In the genomic region with DNA sequence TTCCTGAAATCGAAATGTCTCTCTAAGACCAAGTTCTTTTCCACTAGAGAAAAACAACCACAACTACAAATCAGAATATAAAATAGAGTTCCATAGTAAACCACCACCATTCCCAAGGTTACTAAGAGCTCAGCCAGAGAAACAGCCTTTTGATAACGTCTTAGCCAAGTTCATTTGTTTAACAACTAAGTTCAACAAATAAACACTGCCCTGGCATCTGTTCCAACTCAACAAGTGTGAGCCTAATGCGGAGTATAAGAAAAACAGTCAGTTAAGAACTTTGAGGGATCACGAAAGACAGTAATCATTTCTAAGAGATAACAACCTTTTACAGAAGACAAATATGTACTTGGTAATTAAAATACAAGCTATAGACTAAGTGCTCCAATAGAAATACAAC, we compare ENCODE assay signal across 13 cellular contexts.
A peak's percentile ranks its signal among the peaks of the same experiment; 100 is the strongest.
DNase-seq lines count a peak whose midpoint lies in the region; ATAC-seq, FAIRE-seq and TF ChIP-seq lines count a peak whose summit lies in the region.
"Had no signal": no experiment of that assay in that cellular context is flagged by ENCODE, and none has a peak within 500 bp of the region (broad histone marks: within the 10 kb centered on the region; RNA-seq: fewer than 3 reads in every experiment).

No MANE protein-coding gene starts in this region.

- ATAC-seq in right lobe of liver (peak; percentile 72 to 85 (median 84)), PC-3 (no peak)
- ATAC-seq: A549; activated T-helper 17 cell treated with anti-CD3 and anti-CD28 coated beads, Interleukin-2, amount 50 U/mL, for 72 hours had no signal

- no peak overlapping the region for H2AFZ ChIP-seq in astrocyte (ENCODE audit: low read depth, low read length)
- H2AFZ ChIP-seq in PC-3 (ENCODE audit: low read length): no peak overlapping the region

- CTCF ChIA-PET in PC-3 (lab: Charles Lee): no interaction called here

- peaks cover 26% of the 10 kb centered on the region for H3K36me3 Mint-ChIP-seq in T-helper 2 cell treated with Interferon-gamma antibody and Interleukin-4, amounts not matched to agents 5 μg/mL and 100 μg/mL, for 36 hours (ENCODE audit: low read depth)
- peaks cover 26% of the 10 kb centered on the region for H3K36me3 Mint-ChIP-seq in astrocyte (ENCODE audit: low read depth, unreplicated experiment)

- no peak for TF ChIP-seq POLR2A in right lobe of liver (IDR thresholded peaks at IDR 0.05)

- peak overlapping the region; percentile 12 for H3K4me2 ChIP-seq in astrocyte (ENCODE audit: low read length)
- H3K4me2 ChIP-seq in PC-3 (ENCODE audit: low read length): no peak overlapping the region
- H3K4me2 ChIP-seq: A549 had no signal

- peaks cover 94% of the 10 kb centered on the region for H3K79me2 ChIP-seq in astrocyte (ENCODE audit: insufficient read depth, low read length)
- H3K79me2 ChIP-seq in PC-3 (ENCODE audit: low read length): no peaks in the 10 kb centered on the region

- H3K4me1 Mint-ChIP-seq in T-helper 2 cell treated with Interferon-gamma antibody and Interleukin-4, amounts not matched to agents 5 μg/mL and 100 μg/mL, for 36 hours (ENCODE audit: low read depth): peaks cover 29% of the 10 kb centered on the region
- H3K4me1 Mint-ChIP-seq in astrocyte (ENCODE audit: low read depth, unreplicated experiment): peaks cover 74% of the 10 kb centered on the region
- H3K4me1 Mint-ChIP-seq: activated T-helper 17 cell treated with anti-CD3 and anti-CD28 coated beads, Interleukin-2, amount 50 U/mL, for 72 hours had no signal

- H3K4me1 ChIP-seq in astrocyte (ENCODE audit: insufficient read depth, low read length) (peaks cover 22% of the 10 kb centered on the region), right lobe of liver (peaks cover 0 to 26% (median 0%) of the 10 kb centered on the region in 4 donors), subcutaneous abdominal adipose tissue (ENCODE audit: control insufficient read depth in 5 of 5, insufficient read depth in 5 of 5, low read length in 5 of 5) (peaks cover 5 to 23% (median 20%) of the 10 kb centered on the region in 5 donors), PC-3 (ENCODE audit: insufficient read depth, low read length) (0 out of 2 replicates have a peak, but pooled peaks cover under 1% of the 10 kb centered on the region)

- H3K9ac ChIP-seq in astrocyte (ENCODE audit: low read length): no peak overlapping the region
- H3K9ac ChIP-seq in subcutaneous abdominal adipose tissue (ENCODE audit: low read length in 5 of 5): no peak overlapping the region
- H3K9ac ChIP-seq in PC-3 (ENCODE audit: low read length): no peak overlapping the region

- in situ Hi-C loops in GM13977 (cut with MboI; ENCODE audit: low pct_unique_long_range_greater_than_20kb, low sequenced_read_pairs, unreplicated experiment): no loop called here

- no peak overlapping the region for H3K27ac ChIP-seq in astrocyte (ENCODE audit: low read depth, low read length)
- no peak overlapping the region for H3K27ac ChIP-seq in right lobe of liver
- H3K27ac ChIP-seq in subcutaneous abdominal adipose tissue (ENCODE audit: low read depth, low read length): peak overlapping the region; percentile 34
- no peak overlapping the region for H3K27ac ChIP-seq in PC-3 (ENCODE audit: low read length)
- H3K27ac ChIP-seq: A549 had no signal

- H3K4me3 ChIP-seq in astrocyte (ENCODE audit: insufficient read depth, low read depth, low read length): no peak overlapping the region
- no peak overlapping the region for H3K4me3 ChIP-seq in right lobe of liver
- H3K4me3 ChIP-seq in subcutaneous abdominal adipose tissue (ENCODE audit: low read depth in 1 of 5, low read length in 5 of 5): no peak overlapping the region
- no peak overlapping the region for H3K4me3 ChIP-seq in PC-3 (ENCODE audit: low read length)
- H3K4me3 ChIP-seq: A549, skin epidermis had no signal

- no peak overlapping the region for H3K27ac Mint-ChIP-seq in T-helper 2 cell treated with Interferon-gamma antibody and Interleukin-4, amounts not matched to agents 5 μg/mL and 100 μg/mL, for 36 hours
- H3K27ac Mint-ChIP-seq in astrocyte (ENCODE audit: unreplicated experiment): peak overlapping the region; percentile 88
- H3K27ac Mint-ChIP-seq: activated T-helper 17 cell treated with anti-CD3 and anti-CD28 coated beads, Interleukin-2, amount 50 U/mL, for 72 hours had no signal

- TF ChIP-seq CTCF in astrocyte (IDR thresholded peaks at IDR 0.05; ENCODE audit: insufficient read depth, low read depth, low read length) (no peak), right lobe of liver (IDR thresholded peaks at IDR 0.05) (no peak), PC-3 (conservative IDR thresholded peaks at IDR 0.05; ENCODE audit: low read depth, low read length) (no peak), GM13977 (IDR thresholded peaks at IDR 0.05; ENCODE audit: extremely low read depth, insufficient read depth, missing control alignments) (no peak)

- peak overlapping the region; percentile 56 for H3K4me3 Mint-ChIP-seq in T-helper 2 cell treated with Interferon-gamma antibody and Interleukin-4, amounts not matched to agents 5 μg/mL and 100 μg/mL, for 36 hours
- H3K4me3 Mint-ChIP-seq in astrocyte (ENCODE audit: unreplicated experiment): peak overlapping the region; percentile 65
- H3K4me3 Mint-ChIP-seq: activated T-helper 17 cell treated with anti-CD3 and anti-CD28 coated beads, Interleukin-2, amount 50 U/mL, for 72 hours had no signal

- H3K27me3 ChIP-seq in astrocyte (ENCODE audit: insufficient read depth, low read length): no peaks in the 10 kb centered on the region
- H3K27me3 ChIP-seq in right lobe of liver: no peaks in the 10 kb centered on the region
- no peaks in the 10 kb centered on the region for H3K27me3 ChIP-seq in subcutaneous abdominal adipose tissue (ENCODE audit: control insufficient read depth in 5 of 5, insufficient read depth in 4 of 5, low read length in 5 of 5)
- no peaks in the 10 kb centered on the region for H3K27me3 ChIP-seq in PC-3 (ENCODE audit: low read length)

- no TSS peak for BruUV-seq in PC-3 (replicated peaks; lab: Mats Ljungman, UMichigan)

- no peak for FAIRE-seq in astrocyte (lab: Jason Lieb, UNC)
- FAIRE-seq: A549 had no signal

- POLR2A ChIA-PET in PC-3 (lab: Charles Lee; ENCODE audit: unreplicated experiment): no interaction called here

- H3K9me3 Mint-ChIP-seq in T-helper 2 cell treated with Interferon-gamma antibody and Interleukin-4, amounts not matched to agents 5 μg/mL and 100 μg/mL, for 36 hours: peaks cover 10% of the 10 kb centered on the region
- no peaks in the 10 kb centered on the region for H3K9me3 Mint-ChIP-seq in astrocyte (ENCODE audit: unreplicated experiment)
- H3K9me3 Mint-ChIP-seq: activated T-helper 17 cell treated with anti-CD3 and anti-CD28 coated beads, Interleukin-2, amount 50 U/mL, for 72 hours had no signal

- H3K36me3 ChIP-seq in astrocyte (ENCODE audit: insufficient read depth, low read length): peaks cover 30% of the 10 kb centered on the region
- no peaks in the 10 kb centered on the region for H3K36me3 ChIP-seq in right lobe of liver
- H3K36me3 ChIP-seq in subcutaneous abdominal adipose tissue (ENCODE audit: control insufficient read depth in 5 of 5, insufficient read depth in 5 of 5, low read length in 5 of 5): no peaks in the 10 kb centered on the region
- no peaks in the 10 kb centered on the region for H3K36me3 ChIP-seq in PC-3 (ENCODE audit: low read depth, low read length)

- 28% methylated on average over 4 of the region's 4 CpGs for WGBS in right lobe of liver (ENCODE audit: insufficient coverage, low coverage, low lambda C conversion rate, missing lambda C conversion rate)

- no peaks in the 10 kb centered on the region for H3K9me2 ChIP-seq in PC-3 (replicated peaks; ENCODE audit: low read length)

- H3K9me3 ChIP-seq in astrocyte (ENCODE audit: insufficient read depth, low read depth, low read length): no peaks in the 10 kb centered on the region
- H3K9me3 ChIP-seq in right lobe of liver: no peaks in the 10 kb centered on the region
- no peaks in the 10 kb centered on the region for H3K9me3 ChIP-seq in subcutaneous abdominal adipose tissue (ENCODE audit: control insufficient read depth in 5 of 5, low read length in 5 of 5)
- H3K9me3 ChIP-seq in PC-3 (ENCODE audit: low read length): no peaks in the 10 kb centered on the region
- H3K9me3 ChIP-seq: A549 had no signal

- H3K27me3 Mint-ChIP-seq in T-helper 2 cell treated with Interferon-gamma antibody and Interleukin-4, amounts not matched to agents 5 μg/mL and 100 μg/mL, for 36 hours (ENCODE audit: low read depth): no peaks in the 10 kb centered on the region
- no peaks in the 10 kb centered on the region for H3K27me3 Mint-ChIP-seq in astrocyte (ENCODE audit: low read depth, unreplicated experiment)

- no peaks in the 10 kb centered on the region for H3F3A ChIP-seq in PC-3 (ENCODE audit: low read length, unreplicated experiment)

- peaks cover 88% of the 10 kb centered on the region for H4K20me1 ChIP-seq in astrocyte (ENCODE audit: insufficient read depth, low read length)
- no peaks in the 10 kb centered on the region for H4K20me1 ChIP-seq in PC-3 (ENCODE audit: low read length)

- intact Hi-C loops in right lobe of liver (cut with DNase I): no loop called here
- intact Hi-C loops in PC-3 (cut with micrococcal nuclease): no loop called here

- no peak for DNase-seq in T-helper 2 cell treated with Interferon-gamma antibody and Interleukin-4, amounts not matched to agents 5 μg/mL and 100 μg/mL, for 36 hours (ENCODE audit: low spot score)
- DNase-seq in T-helper 2 cell: no peak
- DNase-seq in astrocyte (ENCODE audit: low read depth): peak; percentile 40
- DNase-seq in right lobe of liver: no peak
- DNase-seq in HT-29 (ENCODE audit: low spot score): no peak
- DNase-seq in PC-3: no peak
- DNase-seq in GM13977 (ENCODE audit: low spot score): no peak
- DNase-seq: cerebellar nuclear complex, NCI-H2081 had no signal
